26 cellular contexts compared by ENCODE assay signal in genomic region chr11:27196040-27196897, GRCh38.
DNase-seq lines count a peak whose midpoint lies in the region; ATAC-seq and TF ChIP-seq lines count a peak whose summit lies in the region.
"Had no signal": no experiment of that assay in that cellular context is flagged by ENCODE, and none has a peak within 500 bp of the region (broad histone marks: within the 10 kb centered on the region; RNA-seq: fewer than 3 reads in every experiment).

No MANE protein-coding gene starts in this region.

- no peak for TF ChIP-seq POLR2A in erythroblast (IDR thresholded peaks at IDR 0.05; ENCODE audit: low read length)

- H3K4me1 ChIP-seq in upper lobe of right lung = no peaks in the 10 kb centered on the region

- H3K4me3 ChIP-seq in upper lobe of right lung = no peak overlapping the region
- H3K4me3 ChIP-seq: BLaER1, coronary artery, esophagus muscularis mucosa, gastroesophageal sphincter, GM12878, mucosa of descending colon, upper lobe of left lung had no signal

- TF ChIP-seq CTCF in upper lobe of right lung (IDR thresholded peaks at IDR 0.05) = no peak

- H3K27me3 ChIP-seq in upper lobe of right lung = peaks cover 14% of the 10 kb centered on the region
- H3K27me3 ChIP-seq: BLaER1, esophagus muscularis mucosa, gastroesophageal sphincter, upper lobe of left lung had no signal

- intact Hi-C loops in upper lobe of right lung (cut with DNase I) = no loop called here

- H3K9me3 ChIP-seq in upper lobe of right lung = no peaks in the 10 kb centered on the region
- H3K9me3 ChIP-seq: BLaER1, esophagus muscularis mucosa, gastroesophageal sphincter, mucosa of descending colon, upper lobe of left lung had no signal

- no peak overlapping the region for H3K27ac ChIP-seq in upper lobe of right lung
- H3K27ac ChIP-seq: BLaER1, coronary artery, esophagus muscularis mucosa, gastroesophageal sphincter, upper lobe of left lung had no signal

- ATAC-seq in GM18511 (IDR thresholded peaks at IDR 0.05; ENCODE audit: unreplicated experiment) (peak; percentile 40), GM21737 (IDR thresholded peaks at IDR 0.05; ENCODE audit: unreplicated experiment) (no peak), upper lobe of right lung (no peak)
- ATAC-seq: effector memory CD8-positive, alpha-beta T cell; gastroesophageal sphincter; GM12878; mucosa of descending colon had no signal

- H3K36me3 ChIP-seq in upper lobe of right lung = no peaks in the 10 kb centered on the region
- H3K36me3 ChIP-seq: BLaER1, esophagus muscularis mucosa, gastroesophageal sphincter, upper lobe of left lung had no signal

- DNase-seq in erythroblast (lab: John Stamatoyannopoulos, UW) (peak; percentile 10 to 38), putamen (ENCODE audit: low spot score) (peak; percentile 34), upper lobe of right lung (no peak), NCI-H128 (lab: John Stamatoyannopoulos, UW; ENCODE audit: unreplicated experiment) (no peak)
- DNase-seq: activated CD8-positive, alpha-beta memory T cell treated with anti-CD3 and anti-CD28 coated beads, Interleukin-2, amount 50 U/mL, for 4 hours; activated naive CD4-positive, alpha-beta T cell treated with anti-CD3 and anti-CD28 coated beads, Interleukin-2, amount 50 U/mL, for 16 hours; COR-L47; DMS79 treated with DMSO at 0.1 percent for 48 hours; effector memory CD8-positive, alpha-beta T cell; H7; hypothalamus; mucosa of descending colon; NCI-H1417 treated with DMSO at 0.1 percent for 48 hours; NCI-H2081 treated with DMSO at 0.1 percent for 48 hours; NCI-H510A treated with DMSO at 0.1 percent for 48 hours; posterior cingulate gyrus; T-helper 2 cell; upper lobe of left lung had no signal

TF ChIP-seq in PFSK-1, 5 proteins besides CTCF, POLR2A, EP300 and RAD21:
- TF ChIP-seq REST (IDR thresholded peaks at IDR 0.05; ENCODE audit: insufficient read depth in 1 of 2, low read depth in 2 of 2, low read length in 2 of 2) (no peak), SIN3A (IDR thresholded peaks at IDR 0.05; ENCODE audit: borderline replicate concordance, insufficient read depth, low read length) (peak; percentile 68; the same call in 1 of the 2 replicates), POLR2AphosphoS5 (IDR thresholded peaks at IDR 0.05; ENCODE audit: low read depth, low read length) (peak; percentile 66)

Comparison
In these comparisons a context has a peak if more than half of its experiments do, and no peak if none do; other contexts are left out.
1. DNase-seq: peak in erythroblast (2 of 2) and putamen (single experiment); none in upper lobe of right lung (single experiment) and NCI-H128 (single experiment).